Comparison of ENCODE assay signal across 16 cellular contexts in genomic region chr22:26143801-26144325, GRCh38. TPM values are rescaled to one million over a fixed set of nuclear protein-coding genes. Genes with fewer than 3 reads are reported as not detected.
"Had no signal": no experiment of that assay in that cellular context is flagged by ENCODE, and none has a peak within 500 bp of the region (broad histone marks: within the 10 kb centered on the region; RNA-seq: fewer than 3 reads in every experiment).

No MANE protein-coding gene starts in this region.

- H3K36me3 Mint-ChIP-seq: activated CD4-positive, alpha-beta memory T cell treated with anti-CD3 and anti-CD28 coated beads for 36 hours; activated naive CD4-positive, alpha-beta T cell treated with anti-CD3 and anti-CD28 coated beads, Interleukin-2, amount 50 U/mL, for 72 hours; naive thymus-derived CD8-positive, alpha-beta T cell; stimulated activated naive B cell treated with anti-CD40 and anti-IgM and Interleukin-4, amounts not matched to agents 10 μg/mL and 1 μg/mL and 100 μg/mL, for 72 hours; WTC11 had no signal

- H3K4me3 Mint-ChIP-seq: activated CD4-positive, alpha-beta memory T cell treated with anti-CD3 and anti-CD28 coated beads for 36 hours; activated CD4-positive, alpha-beta T cell treated with anti-CD3 and anti-CD28 coated beads for 36 hours; activated T-helper 1 cell treated with anti-CD3 and anti-CD28 coated beads, Interleukin-12 subunit alpha, Interleukin-12 subunit beta, Interleukin-2, Interleukin-4 antibody, amounts not matched to agents 30 ng/mL and 10 ng/mL and 1 ng/mL, durations not matched to agents 14 hours and 24 hours and 36 hours; naive thymus-derived CD8-positive, alpha-beta T cell; stimulated activated naive B cell treated with anti-CD40 and anti-IgM and Interleukin-4, amounts not matched to agents 10 μg/mL and 1 μg/mL and 100 μg/mL, for 72 hours; WTC11 had no signal

- H3K4me1 ChIP-seq: adrenal gland, prostate gland, right lobe of liver had no signal

- H3K9me3 Mint-ChIP-seq: activated CD4-positive, alpha-beta memory T cell treated with anti-CD3 and anti-CD28 coated beads for 36 hours; activated T-helper 1 cell treated with anti-CD3 and anti-CD28 coated beads, Interleukin-12 subunit alpha, Interleukin-12 subunit beta, Interleukin-2, Interleukin-4 antibody, amounts not matched to agents 30 ng/mL and 10 ng/mL and 1 ng/mL, durations not matched to agents 14 hours and 24 hours and 36 hours had no signal

- H3K27ac Mint-ChIP-seq: activated CD4-positive, alpha-beta memory T cell treated with anti-CD3 and anti-CD28 coated beads for 36 hours; activated CD4-positive, alpha-beta T cell treated with anti-CD3 and anti-CD28 coated beads for 36 hours; activated naive CD4-positive, alpha-beta T cell treated with anti-CD3 and anti-CD28 coated beads, Interleukin-2, amount 50 U/mL, for 72 hours; activated T-helper 1 cell treated with anti-CD3 and anti-CD28 coated beads, Interleukin-12 subunit alpha, Interleukin-12 subunit beta, Interleukin-2, Interleukin-4 antibody, amounts not matched to agents 30 ng/mL and 10 ng/mL and 1 ng/mL, durations not matched to agents 14 hours and 24 hours and 36 hours; naive thymus-derived CD8-positive, alpha-beta T cell; stimulated activated naive B cell treated with anti-CD40 and anti-IgM and Interleukin-4, amounts not matched to agents 10 μg/mL and 1 μg/mL and 100 μg/mL, for 72 hours; WTC11 had no signal

- H3K4me1 Mint-ChIP-seq: activated CD4-positive, alpha-beta T cell treated with anti-CD3 and anti-CD28 coated beads for 36 hours; naive thymus-derived CD8-positive, alpha-beta T cell; stimulated activated naive B cell treated with anti-CD40 and anti-IgM and Interleukin-4, amounts not matched to agents 10 μg/mL and 1 μg/mL and 100 μg/mL, for 72 hours; WTC11 had no signal

- H3K27ac ChIP-seq: adrenal gland, prostate gland, right lobe of liver had no signal

- H3K36me3 ChIP-seq: adrenal gland, prostate gland, right lobe of liver had no signal

- H3K27me3 ChIP-seq: right lobe of liver had no signal

- H3K9me3 ChIP-seq: adrenal gland, prostate gland, right lobe of liver had no signal

- H3K4me3 ChIP-seq: adrenal gland, prostate gland, right lobe of liver had no signal

- DNase-seq: activated CD4-positive, alpha-beta memory T cell treated with anti-CD3 and anti-CD28 coated beads for 36 hours; activated CD4-positive, alpha-beta T cell treated with anti-CD3 and anti-CD28 coated beads for 36 hours; activated gamma-delta T cell treated with Interleukin-2 at 50 U/mL for 16 hours; activated T-cell treated with anti-CD3 and anti-CD28 coated beads for 4 hours; adrenal gland; effector CD4-positive, alpha-beta T cell; mesendoderm; naive thymus-derived CD8-positive, alpha-beta T cell; right lobe of liver; stimulated activated CD4-positive, alpha-beta T cell treated with anti-CD3 and anti-CD28 coated beads, Interleukin-4, amount 100 ng/mL, for 24 hours; stimulated activated naive B cell treated with anti-CD40 and anti-IgM and Interleukin-4, amounts not matched to agents 10 μg/mL and 1 μg/mL and 100 μg/mL, for 72 hours had no signal

RNA-seq across cellular contexts. Expression of gene SEZ6L, which starts 25.4 kb away (rescaled TPM):
- total RNA-seq: activated CD4-positive, alpha-beta memory T cell treated with anti-CD3 and anti-CD28 coated beads for 36 hours; activated CD4-positive, alpha-beta T cell treated with anti-CD3 and anti-CD28 coated beads for 36 hours; activated T-helper 1 cell treated with anti-CD3 and anti-CD28 coated beads, Interleukin-12 subunit alpha, Interleukin-12 subunit beta, Interleukin-2, Interleukin-4 antibody, amounts not matched to agents 30 ng/mL and 10 ng/mL and 1 ng/mL, durations not matched to agents 14 hours and 24 hours and 36 hours; naive thymus-derived CD8-positive, alpha-beta T cell; osteocyte had no signal
